Comparison of ENCODE assay signal across 12 cellular contexts in genomic region chr22:46233231-46233630, GRCh38. TPM values are rescaled to one million over a fixed set of nuclear protein-coding genes. Genes with fewer than 3 reads are reported as not detected.
DNase-seq lines count a peak whose midpoint lies in the region; ATAC-seq and TF ChIP-seq lines count a peak whose summit lies in the region.
"Had no signal": no experiment of that assay in that cellular context is flagged by ENCODE, and none has a peak within 500 bp of the region (broad histone marks: within the 10 kb centered on the region; RNA-seq: fewer than 3 reads in every experiment).

No MANE protein-coding gene starts in this region.

- no peaks in the 10 kb centered on the region for H3K79me2 ChIP-seq in hepatocyte

- H3K4me3 ChIP-seq in lung, result no peak overlapping the region
- H3K4me3 ChIP-seq in hepatocyte, result no peak overlapping the region
- H3K4me3 ChIP-seq: skin epidermis had no signal

- H3K4me1 Mint-ChIP-seq in chondrocyte (ENCODE audit: low read depth), result peaks cover 12% of the 10 kb centered on the region

- WGBS in lung, 2 donors, result 53 to 67% methylated on average over 9 of the region's 9 CpGs
- 90% methylated on average over 9 of the region's 9 CpGs for WGBS in hepatocyte (ENCODE audit: low lambda C conversion rate, missing lambda C conversion rate)

- peak overlapping the region; percentile 53 for H3K4me3 Mint-ChIP-seq in chondrocyte (ENCODE audit: unreplicated experiment)

- peak overlapping the region; percentile 96 for H3K27ac Mint-ChIP-seq in chondrocyte (ENCODE audit: unreplicated experiment)

- peaks cover 7% of the 10 kb centered on the region for H3K36me3 Mint-ChIP-seq in chondrocyte (ENCODE audit: low read depth)

- no peaks in the 10 kb centered on the region for H4K20me1 ChIP-seq in hepatocyte (ENCODE audit: insufficient read depth, poor library complexity, severe bottlenecking)

- H3K9me3 ChIP-seq in lung (ENCODE audit: control insufficient read depth in 2 of 2, insufficient read depth in 1 of 2, low read length in 1 of 2) (peaks cover 0 to 2% of the 10 kb centered on the region in 2 donors), hepatocyte (ENCODE audit: low read depth) (no peaks in the 10 kb centered on the region)

- H3K36me3 ChIP-seq in lung (ENCODE audit: control insufficient read depth in 2 of 2, insufficient read depth in 2 of 2, low read length in 2 of 2), result peaks cover 7 to 10% of the 10 kb centered on the region in 2 donors
- no peaks in the 10 kb centered on the region for H3K36me3 ChIP-seq in hepatocyte (replicated peaks; ENCODE audit: insufficient read depth, low read depth)

- H3K27me3 Mint-ChIP-seq in chondrocyte (ENCODE audit: low read depth), result no peaks in the 10 kb centered on the region

- TF ChIP-seq CTCF in chondrocyte (IDR thresholded peaks at IDR 0.05) (no peak), lung (IDR thresholded peaks at IDR 0.05; ENCODE audit: control extremely low read depth, extremely low read depth) (no peak), hepatocyte (IDR thresholded peaks at IDR 0.05; ENCODE audit: poor library complexity) (no peak)

- no peak overlapping the region for H3K27ac ChIP-seq in lung (ENCODE audit: low read depth in 1 of 2, low read length in 1 of 2)
- no peak overlapping the region for H3K27ac ChIP-seq in hepatocyte
- H3K27ac ChIP-seq: C4-2B had no signal

- peak; percentile 53 for ATAC-seq in lung (ENCODE audit: insufficient read depth, low FRiP score)

- no peaks in the 10 kb centered on the region for H3K9me2 ChIP-seq in hepatocyte (replicated peaks; ENCODE audit: insufficient read depth)

- DNase-seq in A172 (ENCODE audit: low spot score), result peak; percentile 46
- peak; percentile 84 for DNase-seq in M059J (ENCODE audit: low read depth)
- DNase-seq in chondrocyte (ENCODE audit: low spot score), result no peak
- DNase-seq in lung (ENCODE audit: low spot score), result no peak
- DNase-seq in NCI-H2081 (lab: John Stamatoyannopoulos, UW), result no peak
- no peak for DNase-seq in RKO (ENCODE audit: low spot score)
- no peak for DNase-seq in NCI-H226
- no peak for DNase-seq in hepatocyte (ENCODE audit: low spot score)
- DNase-seq: activated CD4-positive, alpha-beta T cell treated with anti-CD3 and anti-CD28 coated beads for 4 hours; NCI-H1105 had no signal

- H3K27me3 ChIP-seq in lung (ENCODE audit: control insufficient read depth, insufficient read depth) (no peaks in the 10 kb centered on the region), hepatocyte (no peaks in the 10 kb centered on the region)

- no peaks in the 10 kb centered on the region for H3K9me3 Mint-ChIP-seq in chondrocyte (ENCODE audit: low read depth)

- no peak overlapping the region for H3K4me2 ChIP-seq in hepatocyte

- H3K4me1 ChIP-seq in lung (ENCODE audit: control insufficient read depth in 2 of 2, insufficient read depth in 2 of 2, low read length in 2 of 2), result no peaks in the 10 kb centered on the region
- H3K4me1 ChIP-seq in hepatocyte (ENCODE audit: insufficient read depth), result no peaks in the 10 kb centered on the region

- no peak overlapping the region for H2AFZ ChIP-seq in hepatocyte

RNA-seq across cellular contexts. Expression of gene CDPF1, which starts 16.9 kb away (rescaled TPM):
- 12.5 and 19.1 TPM in 2 replicates for total RNA-seq in A172 (2014; rRNA removed; shearing (Covaris generic))
- 3.1 and 5.3 TPM in 2 replicates for total RNA-seq in M059J (2014; rRNA removed; shearing (Covaris generic))
- total RNA-seq in chondrocyte (7.7 to 11.2 TPM (median 9.9 TPM) in 3 replicates), lung (10 to 100 TPM in 1 of 2 donors, 1 to 10 TPM in 1; 8.9 to 17.2 TPM), hepatocyte (11.1 and 13.6 TPM in 2 replicates)
- polyA plus RNA-seq in lung (10 to 100 TPM; 11.6 to 13.2 TPM), hepatocyte (8.2 and 16.7 TPM in 2 replicates)

RNA-seq across cellular contexts. Expression of gene PKDREJ, which starts 29.9 kb away (rescaled TPM):
- under 0.01 TPM in 1 of 2 replicates, not detected in the other for total RNA-seq in A172 (2014; rRNA removed; shearing (Covaris generic))
- not detected in 2 replicates for total RNA-seq in M059J (2014; rRNA removed; shearing (Covaris generic))
- total RNA-seq in chondrocyte (0.05 to 0.08 TPM (median 0.07 TPM) in 3 replicates), lung (under 1 TPM; 0.03 to 0.06 TPM), hepatocyte (0.16 TPM in 1 of 2 replicates, not detected in the other)
- polyA plus RNA-seq in lung (under 1 TPM; 0.02 TPM), hepatocyte (0.16 TPM in 1 of 2 replicates, not detected in the other)

RNA-seq across cellular contexts. Expression of gene TTC38, which starts 34.6 kb away (rescaled TPM):
- total RNA-seq in A172 (2014; rRNA removed; shearing (Covaris generic)), result 15.3 and 21.8 TPM in 2 replicates
- 20.0 and 50.0 TPM in 2 replicates for total RNA-seq in M059J (2014; rRNA removed; shearing (Covaris generic))
- 13.8 to 19.6 TPM (median 16.5 TPM) in 3 replicates for total RNA-seq in chondrocyte
- 10 to 100 TPM; 32.2 to 33.9 TPM for total RNA-seq in lung
- polyA plus RNA-seq in lung, result 10 to 100 TPM; 14.8 to 24.9 TPM
- total RNA-seq in hepatocyte, result 62.4 and 85.8 TPM in 2 replicates
- 44.3 and 48.3 TPM in 2 replicates for polyA plus RNA-seq in hepatocyte

Comparison
In these comparisons a context has a peak if more than half of its experiments do, and no peak if none do; other contexts are left out.
1. DNase-seq: peak in A172 (single experiment) and M059J (single experiment); none in chondrocyte (single experiment), lung (single experiment), NCI-H2081 (0 of 2), RKO (single experiment), NCI-H226 (single experiment) and hepatocyte (single experiment).